Comparison of ENCODE assay signal across 2 cellular contexts in the genomic region with DNA sequence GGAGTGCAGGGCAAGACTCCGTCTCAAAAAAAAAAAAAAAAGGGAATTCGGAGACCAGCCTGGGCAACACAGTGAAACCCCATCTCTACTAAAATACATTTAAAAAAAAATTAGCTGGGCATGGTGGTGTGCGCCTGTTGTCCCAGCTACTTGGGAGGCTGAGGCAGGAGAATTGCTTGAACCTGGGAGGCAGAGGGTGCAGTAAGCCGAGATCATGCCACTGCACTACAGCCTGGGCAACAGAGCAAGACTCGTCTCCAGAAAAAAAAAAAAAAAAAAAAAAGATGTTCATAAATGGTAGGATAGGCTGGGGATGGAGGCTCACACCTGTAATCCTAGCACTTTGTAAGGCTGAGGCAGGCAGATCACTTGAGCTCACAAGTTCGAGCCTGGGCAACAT.
TF ChIP-seq lines count a peak whose summit lies in the region.

No MANE protein-coding gene starts in this region.

TF ChIP-seq in HEK293, 187 proteins besides CTCF, POLR2A, EP300 and RAD21:
- peak; percentile 93 for TF ChIP-seq ZNF121 (tag by site-specific recombination; IDR thresholded peaks at IDR 0.05)

TF ChIP-seq in HepG2, 621 proteins besides CTCF, POLR2A, EP300 and RAD21:
- TF ChIP-seq ZNF121 (CRISPR knock-in tag; IDR thresholded peaks at IDR 0.05) = peak; percentile 30; the same call in 1 of the 2 replicates
TF ChIP-seq in HepG2: peak in this region for 1; not testable (repeated sequence) for 620.
